Comparison of ENCODE assay signal across 8 cellular contexts in the genomic region with DNA sequence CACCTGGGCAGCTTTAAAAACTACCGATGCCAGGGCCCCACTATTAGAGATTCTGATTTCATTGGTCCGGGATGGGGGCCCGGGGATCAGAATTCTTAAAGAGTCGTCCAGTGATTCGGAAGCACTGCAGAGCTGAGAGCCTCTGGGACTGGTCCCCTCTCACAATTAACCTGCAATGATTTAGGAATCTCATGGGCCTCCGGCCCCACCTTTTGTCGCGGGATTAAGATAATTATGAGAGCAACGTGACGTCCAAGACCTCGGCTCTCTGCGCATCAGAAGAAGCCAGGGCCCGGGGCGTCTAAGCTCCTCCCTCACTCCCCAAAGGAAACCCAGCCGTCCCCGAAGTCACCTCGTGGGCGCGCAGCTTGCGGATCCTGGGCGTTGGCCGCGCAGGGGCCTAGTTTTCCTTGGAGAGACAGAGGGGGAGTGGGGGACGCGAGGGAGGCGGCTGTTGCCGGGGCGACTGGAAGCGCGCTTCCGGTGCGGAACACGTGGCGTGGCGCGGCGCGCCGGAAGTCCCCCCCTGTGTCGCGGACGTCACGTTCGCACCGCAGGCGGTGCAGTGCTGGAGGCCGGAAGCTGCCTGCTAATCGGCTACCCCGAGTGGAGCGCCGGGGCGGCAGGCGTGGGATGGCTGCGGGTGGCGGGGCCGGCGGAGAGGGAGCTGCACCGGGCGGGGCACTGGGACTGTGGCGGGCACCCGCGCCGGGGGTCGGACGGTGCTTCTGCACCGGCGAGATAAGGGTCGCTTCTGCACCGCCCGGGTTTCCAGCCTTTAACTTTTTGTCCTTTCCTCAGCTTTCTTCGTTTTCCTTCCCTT. TPM values are rescaled to one million over a fixed set of nuclear protein-coding genes. Genes with fewer than 3 reads are reported as not detected.
DNase-seq lines count a peak whose midpoint lies in the region; ATAC-seq and TF ChIP-seq lines count a peak whose summit lies in the region.

A gene with protein sequence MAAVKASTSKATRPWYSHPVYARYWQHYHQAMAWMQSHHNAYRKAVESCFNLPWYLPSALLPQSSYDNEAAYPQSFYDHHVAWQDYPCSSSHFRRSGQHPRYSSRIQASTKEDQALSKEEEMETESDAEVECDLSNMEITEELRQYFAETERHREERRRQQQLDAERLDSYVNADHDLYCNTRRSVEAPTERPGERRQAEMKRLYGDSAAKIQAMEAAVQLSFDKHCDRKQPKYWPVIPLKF (minus strand): TSS at position 468 of the 823 bp plus-strand sequence. CDS start 8,414 bp downstream, outside the sequence.

- CTCF ChIA-PET in HEK293T (lab: Yijun Ruan, JAX), result interaction anchor here (0.6 to 1.6 kb wide), 3 partner anchors 261 to 523 kb away, joined by 3 to 5 read pairs (median 4); no protein-coding TSS in a partner anchor
- CTCF ChIA-PET in SK-N-SH (lab: Yijun Ruan, JAX), result interaction anchor here (0.7 to 2.4 kb wide), 11 partner anchors 9 to 524 kb away, joined by 3 to 10 read pairs (median 4); a partner anchor contains a TSS

- H3K4me1 Mint-ChIP-seq in glutamatergic neuron (ENCODE audit: low read depth, unreplicated experiment) (peaks cover 8% of the 10 kb centered on the region), osteocyte (ENCODE audit: unreplicated experiment) (peaks cover 14% of the 10 kb centered on the region)

- peak within 1 kb of the TSS; percentile 85 for H3K4me2 ChIP-seq in SK-N-SH

- 0 out of 2 replicates have a peak, but pooled peaks have one; percentile 13 for TF ChIP-seq RAD21 in SK-N-SH (IDR thresholded peaks at IDR 0.05; ENCODE audit: low read length)

- peak within 1 kb of the TSS; percentile 62 for H2AFZ ChIP-seq in SK-N-SH (ENCODE audit: low read depth)

- ATAC-seq in activated naive CD4-positive, alpha-beta T cell treated with anti-CD3 and anti-CD28 coated beads, Interleukin-2, amount 50 U/mL, for 72 hours, result peak; percentile 84 to 94
- peak; percentile 82 for ATAC-seq in thoracic aorta (ENCODE audit: insufficient number of reproducible peaks, low FRiP score, low read depth)

- POLR2A ChIA-PET in HEK293T (lab: Yijun Ruan, JAX), result interaction anchor here (0.6 to 1.9 kb wide), 14 partner anchors 9 to 522 kb away, joined by 3 to 11 read pairs (median 3); a partner anchor contains a TSS
- POLR2A ChIA-PET in SK-N-SH (lab: Yijun Ruan, JAX), result interaction anchor here (0.7 to 2.1 kb wide), 6 partner anchors 10 to 376 kb away, joined by 3 to 13 read pairs (median 11); a partner anchor contains a TSS

- H4K20me1 ChIP-seq in SK-N-SH (ENCODE audit: insufficient read depth), result no peaks in the 10 kb centered on the region

- WGBS in SK-N-SH (ENCODE audit: low lambda C conversion rate), result 1% methylated on average over 38 of the region's 71 CpGs

- DNase-seq in GM03348 (ENCODE audit: low spot score) (peak; percentile 89), HEK293T (ENCODE audit: extremely low spot score) (peak; percentile 75), NAMALWA (ENCODE audit: low spot score) (peak; percentile 85), SK-N-SH (peak; percentile 92), glutamatergic neuron (peak; percentile 83), osteocyte (ENCODE audit: extremely low spot score, unreplicated experiment) (peak; percentile 94), thoracic aorta (ENCODE audit: low spot score) (peak; percentile 22)
- peak; percentile 66 to 85 for DNase-seq in activated naive CD4-positive, alpha-beta T cell treated with anti-CD3 and anti-CD28 coated beads, Interleukin-2, amount 50 U/mL, for 72 hours (ENCODE audit: low spot score in 2 of 2)

- peaks cover 4% of the 10 kb centered on the region for H3K27me3 Mint-ChIP-seq in glutamatergic neuron (ENCODE audit: unreplicated experiment)
- H3K27me3 Mint-ChIP-seq in osteocyte (ENCODE audit: unreplicated experiment), result peaks cover 2% of the 10 kb centered on the region

- H3K4me3 ChIP-seq in SK-N-SH (ENCODE audit: low read depth in 2 of 2, low read length in 1 of 2) (peak within 1 kb of the TSS; percentile 76 to 78), thoracic aorta (peak within 1 kb of the TSS; percentile 84)

- H3K27ac ChIP-seq in SK-N-SH (ENCODE audit: low read depth in 2 of 2, low read length in 1 of 2), result peak within 1 kb of the TSS; percentile 92
- H3K27ac ChIP-seq in thoracic aorta, result peak within 1 kb of the TSS; percentile 80 to 82

- H3K79me2 ChIP-seq in SK-N-SH (ENCODE audit: insufficient read depth), result peaks cover 32% of the 10 kb centered on the region

- H3K9me3 ChIP-seq in SK-N-SH (no peaks in the 10 kb centered on the region), thoracic aorta (no peaks in the 10 kb centered on the region)

- TF ChIP-seq CTCF in SK-N-SH (IDR thresholded peaks at IDR 0.05), result no peak
- TF ChIP-seq CTCF in glutamatergic neuron (IDR thresholded peaks at IDR 0.05; ENCODE audit: partially characterized antibody, unreplicated experiment), result no peak
- no peak for TF ChIP-seq CTCF in osteocyte (IDR thresholded peaks at IDR 0.05)
- TF ChIP-seq CTCF in thoracic aorta (IDR thresholded peaks at IDR 0.05), result no peak

- H3K4me1 ChIP-seq in SK-N-SH (ENCODE audit: control insufficient read depth in 1 of 2, insufficient read depth in 2 of 2, low read depth in 1 of 2, low read length in 1 of 2) (peaks cover 14 to 20% of the 10 kb centered on the region in 2 experiments; a peak in 3 of 4 replicates), thoracic aorta (ENCODE audit: control insufficient read depth in 1 of 2, low read depth in 2 of 2) (peaks cover 14 to 23% of the 10 kb centered on the region in 2 donors)

- H3K9me2 ChIP-seq in SK-N-SH, result no peaks in the 10 kb centered on the region

- H3K36me3 ChIP-seq in SK-N-SH (replicated peaks in 1 of 2; ENCODE audit: control insufficient read depth in 1 of 2, insufficient read depth in 2 of 2, low read length in 1 of 2), result peaks cover 5 to 12% of the 10 kb centered on the region in 2 experiments
- H3K36me3 ChIP-seq in thoracic aorta, result no peaks in the 10 kb centered on the region

- TF ChIP-seq EP300 in SK-N-SH (IDR thresholded peaks at IDR 0.05; ENCODE audit: borderline replicate concordance in 1 of 2, low read depth in 1 of 2, low read length in 1 of 2), result peak in 1 of 2 experiments; percentile 51; a peak in 1 of 4 replicates

- H3F3A ChIP-seq in SK-N-SH (replicated peaks; ENCODE audit: insufficient read depth), result peaks cover 32% of the 10 kb centered on the region

- no peaks in the 10 kb centered on the region for H3K36me3 Mint-ChIP-seq in activated naive CD4-positive, alpha-beta T cell treated with anti-CD3 and anti-CD28 coated beads, Interleukin-2, amount 50 U/mL, for 72 hours
- H3K36me3 Mint-ChIP-seq in glutamatergic neuron (ENCODE audit: unreplicated experiment), result no peaks in the 10 kb centered on the region
- no peaks in the 10 kb centered on the region for H3K36me3 Mint-ChIP-seq in osteocyte (ENCODE audit: unreplicated experiment)

- H3K4me3 Mint-ChIP-seq in glutamatergic neuron (ENCODE audit: unreplicated experiment) (peak within 1 kb of the TSS; percentile 100), osteocyte (ENCODE audit: unreplicated experiment) (peak within 1 kb of the TSS; percentile 84)

- H3K27me3 ChIP-seq in SK-N-SH (ENCODE audit: insufficient read depth) (no peaks in the 10 kb centered on the region), thoracic aorta (replicated peaks; ENCODE audit: insufficient read depth) (no peaks in the 10 kb centered on the region)

- peak within 1 kb of the TSS; percentile 91 to 98 for H3K27ac Mint-ChIP-seq in activated naive CD4-positive, alpha-beta T cell treated with anti-CD3 and anti-CD28 coated beads, Interleukin-2, amount 50 U/mL, for 72 hours
- H3K27ac Mint-ChIP-seq in glutamatergic neuron (ENCODE audit: unreplicated experiment) (peak within 1 kb of the TSS; percentile 94), osteocyte (ENCODE audit: unreplicated experiment) (peak within 1 kb of the TSS; percentile 92)

- H3K9ac ChIP-seq in SK-N-SH, result peak within 1 kb of the TSS; percentile 85

- H3K9me3 Mint-ChIP-seq in activated naive CD4-positive, alpha-beta T cell treated with anti-CD3 and anti-CD28 coated beads, Interleukin-2, amount 50 U/mL, for 72 hours, result no peaks in the 10 kb centered on the region
- H3K9me3 Mint-ChIP-seq in glutamatergic neuron (ENCODE audit: unreplicated experiment) (peaks cover 2% of the 10 kb centered on the region), osteocyte (ENCODE audit: unreplicated experiment) (no peaks in the 10 kb centered on the region)

TF ChIP-seq in HEK293T, 16 proteins besides CTCF, POLR2A, EP300 and RAD21 (continues in another document):
- no peak for TF ChIP-seq SUZ12 (IDR thresholded peaks at IDR 0.05)
- TF ChIP-seq SP1 (IDR thresholded peaks at IDR 0.05), result no peak
- peak; percentile 76 for TF ChIP-seq ELF4 (IDR thresholded peaks at IDR 0.05)
- no peak for TF ChIP-seq BHLHE40 (IDR thresholded peaks at IDR 0.05; ENCODE audit: borderline replicate concordance)
- TF ChIP-seq L3MBTL2 (conservative IDR thresholded peaks at IDR 0.05), result peak; percentile 60
- TF ChIP-seq ARNT (IDR thresholded peaks at IDR 0.05), result 0 out of 2 replicates have a peak, but pooled peaks have one; percentile 47

TF ChIP-seq in SK-N-SH, 30 proteins besides CTCF, POLR2A, EP300 and RAD21 (continues in another document):
- TF ChIP-seq JUND (IDR thresholded peaks at IDR 0.05), result no peak
- no peak for TF ChIP-seq FOSL2 (IDR thresholded peaks at IDR 0.05; ENCODE audit: borderline replicate concordance, low read depth)
- TF ChIP-seq RXRA (IDR thresholded peaks at IDR 0.05; ENCODE audit: borderline replicate concordance, low read depth), result no peak; the same call in 1 of the 2 replicates
- no peak for TF ChIP-seq NFIC (IDR thresholded peaks at IDR 0.05; ENCODE audit: borderline replicate concordance)
- 0 out of 2 replicates have a peak, but pooled peaks have one; percentile 12 for TF ChIP-seq SMC3 (IDR thresholded peaks at IDR 0.05; ENCODE audit: low read depth, low read length)
- TF ChIP-seq TEAD4 (IDR thresholded peaks at IDR 0.05; ENCODE audit: borderline replicate concordance, insufficient read depth), result 0 out of 2 replicates have a peak, but pooled peaks have one; percentile 7
- TF ChIP-seq, protein P1, sequence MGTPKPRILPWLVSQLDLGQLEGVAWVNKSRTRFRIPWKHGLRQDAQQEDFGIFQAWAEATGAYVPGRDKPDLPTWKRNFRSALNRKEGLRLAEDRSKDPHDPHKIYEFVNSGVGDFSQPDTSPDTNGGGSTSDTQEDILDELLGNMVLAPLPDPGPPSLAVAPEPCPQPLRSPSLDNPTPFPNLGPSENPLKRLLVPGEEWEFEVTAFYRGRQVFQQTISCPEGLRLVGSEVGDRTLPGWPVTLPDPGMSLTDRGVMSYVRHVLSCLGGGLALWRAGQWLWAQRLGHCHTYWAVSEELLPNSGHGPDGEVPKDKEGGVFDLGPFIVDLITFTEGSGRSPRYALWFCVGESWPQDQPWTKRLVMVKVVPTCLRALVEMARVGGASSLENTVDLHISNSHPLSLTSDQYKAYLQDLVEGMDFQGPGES (IDR thresholded peaks at IDR 0.05; ENCODE audit: low read depth, low read length), result no peak

RNA-seq across cellular contexts. Expression of the gene that starts here (rescaled TPM):
- polyA plus RNA-seq in SK-N-SH (2012; rRNA removed), result 69.8 and 78.0 TPM in 2 replicates
- polyA plus RNA-seq in SK-N-SH (2012; cell fraction: cytosol; rRNA removed), result 45.4 and 54.9 TPM in 2 replicates
- 143 and 160 TPM in 2 replicates for polyA plus RNA-seq in SK-N-SH (2012; cell fraction: nucleus; rRNA removed)
- 10 to 100 TPM in 1 of 2 donors, 1 to 10 TPM in 1; 5.5 to 14.7 TPM for total RNA-seq in activated naive CD4-positive, alpha-beta T cell treated with anti-CD3 and anti-CD28 coated beads, Interleukin-2, amount 50 U/mL, for 72 hours
- total RNA-seq in glutamatergic neuron (ENCODE audit: unreplicated experiment) (8.2 TPM), osteocyte (20.0 and 22.9 TPM in 2 replicates), thoracic aorta (10 to 100 TPM in 1 of 2 donors, 1 to 10 TPM in 1; 9.8 to 23.7 TPM)

Comparison
In these comparisons a context has a peak if more than half of its experiments do, and no peak if none do; other contexts are left out.
1. Peak in every context shown above with its lines: DNase-seq, ATAC-seq, H3K4me3 ChIP-seq and H3K27ac ChIP-seq.
2. DNase-seq: peak in every context shown above with its lines; median percentile 94 in osteocyte; 92 in SK-N-SH; 89 in GM03348; 85 in NAMALWA; 83 in glutamatergic neuron; 76 in activated naive CD4-positive, alpha-beta T cell treated with anti-CD3 and anti-CD28 coated beads, Interleukin-2, amount 50 U/mL, for 72 hours; 75 in HEK293T; 22 in thoracic aorta.